Comparison of ENCODE assay signal across 8 cellular contexts in genomic region chr20:48920527-48921167, GRCh38. TPM values are rescaled to one million over a fixed set of nuclear protein-coding genes. Genes with fewer than 3 reads are reported as not detected.
DNase-seq lines count a peak whose midpoint lies in the region; ATAC-seq and TF ChIP-seq lines count a peak whose summit lies in the region.

No MANE protein-coding gene starts in this region.

- peak overlapping the region; percentile 90 for H3K4me3 Mint-ChIP-seq in T-helper 2 cell treated with Interferon-gamma antibody and Interleukin-4, amounts not matched to agents 5 μg/mL and 100 μg/mL, for 36 hours

- H3K36me3 ChIP-seq in liver (ENCODE audit: control insufficient read depth in 4 of 4, insufficient read depth in 3 of 4, low read depth in 1 of 4, low read length in 3 of 4) (no peaks in the 10 kb centered on the region), thoracic aorta (no peaks in the 10 kb centered on the region)

- ATAC-seq in thoracic aorta (ENCODE audit: insufficient number of reproducible peaks, low FRiP score, low read depth), result no peak
- no peak for ATAC-seq in HG03520 (IDR thresholded peaks at IDR 0.05; ENCODE audit: unreplicated experiment)
- ATAC-seq in GM21576 (IDR thresholded peaks at IDR 0.05; ENCODE audit: unreplicated experiment), result no peak
- ATAC-seq in GM21528 (IDR thresholded peaks at IDR 0.05; ENCODE audit: low FRiP score, unreplicated experiment), result no peak

- H3K4me1 Mint-ChIP-seq in T-helper 2 cell treated with Interferon-gamma antibody and Interleukin-4, amounts not matched to agents 5 μg/mL and 100 μg/mL, for 36 hours (ENCODE audit: low read depth), result peaks cover 28% of the 10 kb centered on the region

- peak overlapping the region; percentile 73 to 88 (median 84) for H3K4me3 ChIP-seq in liver (ENCODE audit: low read depth in 1 of 3, low read length in 3 of 3)
- peak overlapping the region; percentile 98 for H3K4me3 ChIP-seq in thoracic aorta

- H3K27me3 ChIP-seq in liver (ENCODE audit: control insufficient read depth in 4 of 4, insufficient read depth in 4 of 4, low read length in 3 of 4) (no peaks in the 10 kb centered on the region), thoracic aorta (replicated peaks; ENCODE audit: insufficient read depth) (no peaks in the 10 kb centered on the region)

- TF ChIP-seq CTCF in liver (IDR thresholded peaks at IDR 0.05; ENCODE audit: low read depth, low read length, missing input control), result no peak
- no peak for TF ChIP-seq CTCF in thoracic aorta (IDR thresholded peaks at IDR 0.05)

- no peaks in the 10 kb centered on the region for H3K27me3 Mint-ChIP-seq in T-helper 2 cell treated with Interferon-gamma antibody and Interleukin-4, amounts not matched to agents 5 μg/mL and 100 μg/mL, for 36 hours (ENCODE audit: low read depth)

- no peaks in the 10 kb centered on the region for H3K9me3 ChIP-seq in liver (ENCODE audit: control insufficient read depth in 4 of 4, low read length in 3 of 4)
- H3K9me3 ChIP-seq in thoracic aorta, result no peaks in the 10 kb centered on the region

- peak overlapping the region; percentile 97 for H3K27ac Mint-ChIP-seq in T-helper 2 cell treated with Interferon-gamma antibody and Interleukin-4, amounts not matched to agents 5 μg/mL and 100 μg/mL, for 36 hours

- no peak for DNase-seq in T-helper 2 cell treated with Interferon-gamma antibody and Interleukin-4, amounts not matched to agents 5 μg/mL and 100 μg/mL, for 36 hours (ENCODE audit: low spot score)
- DNase-seq in T-helper 2 cell, result no peak
- DNase-seq in thoracic aorta (ENCODE audit: low spot score), result no peak

- H3K27ac ChIP-seq in angular gyrus (ENCODE audit: low read depth, low read length), result peak overlapping the region; percentile 93
- H3K27ac ChIP-seq in liver (ENCODE audit: low read depth in 1 of 2, low read length in 2 of 2), result peak overlapping the region; percentile 87 to 92
- peak overlapping the region; percentile 79 to 91 for H3K27ac ChIP-seq in thoracic aorta

- H3K9me3 Mint-ChIP-seq in T-helper 2 cell treated with Interferon-gamma antibody and Interleukin-4, amounts not matched to agents 5 μg/mL and 100 μg/mL, for 36 hours, result no peaks in the 10 kb centered on the region

- no peak for TF ChIP-seq RAD21 in liver (IDR thresholded peaks at IDR 0.05)

- H3K9ac ChIP-seq in liver (ENCODE audit: low read depth in 1 of 2, low read length in 2 of 2), result peak overlapping the region in 1 of 2 donors; percentile 34

- 27% methylated on average over 10 of the region's 10 CpGs for WGBS in liver

- no peaks in the 10 kb centered on the region for H3K36me3 Mint-ChIP-seq in T-helper 2 cell treated with Interferon-gamma antibody and Interleukin-4, amounts not matched to agents 5 μg/mL and 100 μg/mL, for 36 hours (ENCODE audit: low read depth)

- H3K4me1 ChIP-seq in liver (ENCODE audit: control insufficient read depth in 4 of 4, insufficient read depth in 4 of 4, low read length in 3 of 4) (peaks cover 0 to 38% (median 35%) of the 10 kb centered on the region in 4 donors), thoracic aorta (ENCODE audit: control insufficient read depth in 1 of 2, low read depth in 2 of 2) (peaks cover 14 to 39% of the 10 kb centered on the region in 2 donors)

TF ChIP-seq in liver, 16 proteins besides CTCF, POLR2A, EP300 and RAD21:
- TF ChIP-seq FOXA1 (IDR thresholded peaks at IDR 0.05) (peak; percentile 13), EGR1 (IDR thresholded peaks at IDR 0.05; ENCODE audit: low read depth in 2 of 2) (no peak)
TF ChIP-seq in liver: peak in this region for 1.

RNA-seq across cellular contexts. Expression of gene ARFGEF2, which starts 0.9 kb away (rescaled TPM):
- total RNA-seq in liver (10 to 100 TPM; 22.0 to 51.3 TPM), thoracic aorta (10 to 100 TPM; 25.9 to 37.2 TPM)
- polyA plus RNA-seq in liver, result 10 to 100 TPM; 10.3 to 11.2 TPM
